26 cellular contexts compared by ENCODE assay signal in the genomic region with DNA sequence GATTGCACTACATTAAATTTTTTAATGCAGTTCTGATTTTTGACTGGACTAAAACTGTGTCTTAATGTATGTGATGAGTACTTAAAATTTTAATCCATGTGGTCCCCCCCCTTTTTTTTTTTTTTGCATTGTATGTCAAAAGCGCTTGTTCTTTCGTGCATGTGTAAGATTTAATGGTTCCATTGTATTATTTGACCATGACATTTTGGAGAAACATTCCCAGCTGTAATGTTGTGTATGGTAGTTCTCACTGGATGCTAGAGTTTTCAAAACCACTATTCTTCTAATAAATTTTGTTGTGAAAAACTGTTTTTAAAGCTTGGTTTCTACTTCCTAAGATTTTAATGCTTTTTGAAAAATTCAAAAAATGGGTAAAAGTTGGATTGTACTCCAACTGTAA.
"Had no signal": no experiment of that assay in that cellular context is flagged by ENCODE, and none has a peak within 500 bp of the region (broad histone marks: within the 10 kb centered on the region; RNA-seq: fewer than 3 reads in every experiment).

No MANE protein-coding gene starts in this region.

- DNase-seq: hippocampal formation; immature natural killer cell; islet precursor cell; left ventricle myocardium inferior; mesendoderm; naive B cell; natural killer cell; nephron progenitor cell; occipital lobe; retina; right cardiac atrium; stimulated activated CD4-positive, alpha-beta T cell treated with anti-CD3 and anti-CD28 coated beads, Interleukin-12 subunit alpha, Interleukin-12 subunit beta, amount 100 ng/mL, for 4 hours; stimulated activated CD4-positive, alpha-beta T cell treated with anti-CD3 and anti-CD28 coated beads, Interleukin-15, amount 100 ng/mL, for 24 hours; stimulated activated CD4-positive, alpha-beta T cell treated with anti-CD3 and anti-CD28 coated beads, Interleukin-2, amount 100 ng/mL, for 24 hours; stimulated activated CD4-positive, alpha-beta T cell treated with anti-CD3 and anti-CD28 coated beads, Interleukin-4, amount 100 ng/mL, for 1 hour; stimulated activated naive B cell treated with anti-CD40 and anti-IgM and Interleukin-4, amounts not matched to agents 10 μg/mL and 1 μg/mL and 100 μg/mL, for 72 hours; stimulated activated naive CD8-positive, alpha-beta T cell treated with anti-CD3 and anti-CD28 coated beads, Interleukin-15, Interleukin-2, amounts not matched to agents 100 U/mL and 50 U/mL, for 24 hours; stomach; testis; thyroid gland; upper lobe of right lung had no signal

- H3K36me3 ChIP-seq: left ventricle myocardium inferior, neural progenitor cell, thyroid gland had no signal

- H3K4me3 ChIP-seq: left ventricle myocardium inferior, lung, neural progenitor cell, skin epidermis, stomach, testis, thyroid gland, upper lobe of right lung had no signal

- H3K27ac ChIP-seq: left ventricle myocardium inferior, neural progenitor cell, neutrophil, parathyroid adenoma, skin epidermis, stomach, testis, thyroid gland, upper lobe of right lung had no signal

- H3K27me3 ChIP-seq: neural progenitor cell, neutrophil, stomach, testis, thyroid gland, upper lobe of right lung had no signal

- H3K4me1 ChIP-seq: neural progenitor cell, parathyroid adenoma, testis, thyroid gland, upper lobe of right lung had no signal

- H3K9me3 ChIP-seq: left ventricle myocardium inferior, neutrophil, stomach, testis, thyroid gland, upper lobe of right lung had no signal
